Comparison of ENCODE assay signal across 7 cellular contexts in genomic region chr9:125746017-125746773, GRCh38.
DNase-seq lines count a peak whose midpoint lies in the region; ATAC-seq and FAIRE-seq lines count a peak whose summit lies in the region.

No MANE protein-coding gene starts in this region.

- DNase-seq in GM18507 (ENCODE audit: extremely low spot score, insufficient read length, low read depth) = peak; percentile 84
- DNase-seq in NCI-H2029 (lab: John Stamatoyannopoulos, UW) = peak; percentile 98
- DNase-seq in T-helper 9 cell = peak; percentile 88
- DNase-seq in astrocyte of the hippocampus (ENCODE audit: low read depth, low spot score) = peak; percentile 97
- peak; percentile 91 to 94 for DNase-seq in hippocampal formation (lab: John Stamatoyannopoulos, UW)
- DNase-seq in retina = peak; percentile 97

- peak; percentile 88 for FAIRE-seq in GM18507 (lab: Jason Lieb, UNC)

- ATAC-seq in HG02973 (IDR thresholded peaks at IDR 0.05; ENCODE audit: unreplicated experiment) = peak; percentile 48

Comparison
In these comparisons a context has a peak if more than half of its experiments do, and no peak if none do; other contexts are left out.
1. Peak in every context shown above with its lines: DNase-seq and ATAC-seq.